In genomic region chr12:50401383-50402155, GRCh38 we compare ENCODE assay signal across 1 cellular context.
TF ChIP-seq lines count a peak whose summit lies in the region.

No MANE protein-coding gene starts in this region.

TF ChIP-seq in GM12878, 131 proteins besides CTCF, POLR2A, EP300 and RAD21 (continued from another document):
- no peak for TF ChIP-seq SIX5 (IDR thresholded peaks at IDR 0.05; ENCODE audit: low read depth, low read length, severe bottlenecking)
- no peak for TF ChIP-seq SUZ12 (IDR thresholded peaks at IDR 0.05; ENCODE audit: unreplicated experiment)
- no peak for TF ChIP-seq SMAD5 (IDR thresholded peaks at IDR 0.05; ENCODE audit: low read depth)
- TF ChIP-seq CEBPB (IDR thresholded peaks at IDR 0.05; ENCODE audit: borderline replicate concordance in 1 of 2, low read depth in 2 of 2, low read length in 2 of 2) = no peak
- no peak for TF ChIP-seq DPF2 (IDR thresholded peaks at IDR 0.05)
- no peak for TF ChIP-seq HDAC2 (IDR thresholded peaks at IDR 0.05)
- TF ChIP-seq, protein P1, sequence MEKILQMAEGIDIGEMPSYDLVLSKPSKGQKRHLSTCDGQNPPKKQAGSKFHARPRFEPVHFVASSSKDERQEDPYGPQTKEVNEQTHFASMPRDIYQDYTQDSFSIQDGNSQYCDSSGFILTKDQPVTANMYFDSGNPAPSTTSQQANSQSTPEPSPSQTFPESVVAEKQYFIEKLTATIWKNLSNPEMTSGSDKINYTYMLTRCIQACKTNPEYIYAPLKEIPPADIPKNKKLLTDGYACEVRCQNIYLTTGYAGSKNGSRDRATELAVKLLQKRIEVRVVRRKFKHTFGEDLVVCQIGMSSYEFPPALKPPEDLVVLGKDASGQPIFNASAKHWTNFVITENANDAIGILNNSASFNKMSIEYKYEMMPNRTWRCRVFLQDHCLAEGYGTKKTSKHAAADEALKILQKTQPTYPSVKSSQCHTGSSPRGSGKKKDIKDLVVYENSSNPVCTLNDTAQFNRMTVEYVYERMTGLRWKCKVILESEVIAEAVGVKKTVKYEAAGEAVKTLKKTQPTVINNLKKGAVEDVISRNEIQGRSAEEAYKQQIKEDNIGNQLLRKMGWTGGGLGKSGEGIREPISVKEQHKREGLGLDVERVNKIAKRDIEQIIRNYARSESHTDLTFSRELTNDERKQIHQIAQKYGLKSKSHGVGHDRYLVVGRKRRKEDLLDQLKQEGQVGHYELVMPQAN (conservative IDR thresholded peaks at IDR 0.05) = no peak
- TF ChIP-seq SIN3A (IDR thresholded peaks at IDR 0.05; ENCODE audit: low read depth, low read length) = no peak
- no peak for TF ChIP-seq HSF1 (IDR thresholded peaks at IDR 0.05; ENCODE audit: low read depth, low read length)
- TF ChIP-seq IRF3 (IDR thresholded peaks at IDR 0.05) = no peak
- no peak for TF ChIP-seq NFXL1 (IDR thresholded peaks at IDR 0.05; ENCODE audit: borderline replicate concordance)
- TF ChIP-seq SMC3 (IDR thresholded peaks at IDR 0.05; ENCODE audit: borderline replicate concordance, low read length) = no peak
- TF ChIP-seq RAD51 (IDR thresholded peaks at IDR 0.05) = peak; percentile 69
- no peak for TF ChIP-seq CHD2 (IDR thresholded peaks at IDR 0.05; ENCODE audit: borderline replicate concordance, low read depth, low read length)
- TF ChIP-seq NR2C2 (IDR thresholded peaks at IDR 0.05; ENCODE audit: borderline replicate concordance, control insufficient read depth, insufficient read length, low read depth) = no peak
